In genomic region chr16:8892101-8892575, GRCh38 we compare ENCODE assay signal across 1 cellular context.
TF ChIP-seq lines count a peak whose summit lies in the region.

No MANE protein-coding gene starts in this region.

TF ChIP-seq in GM12878, 131 proteins besides CTCF, POLR2A, EP300 and RAD21 (continued from another document):
- no peak for TF ChIP-seq KDM1A (IDR thresholded peaks at IDR 0.05; ENCODE audit: borderline replicate concordance)
- TF ChIP-seq PAX8 (IDR thresholded peaks at IDR 0.05), result no peak
- peak; percentile 50; the same call in 1 of the 2 replicates for TF ChIP-seq RAD51 (IDR thresholded peaks at IDR 0.05)
- TF ChIP-seq, protein P1, sequence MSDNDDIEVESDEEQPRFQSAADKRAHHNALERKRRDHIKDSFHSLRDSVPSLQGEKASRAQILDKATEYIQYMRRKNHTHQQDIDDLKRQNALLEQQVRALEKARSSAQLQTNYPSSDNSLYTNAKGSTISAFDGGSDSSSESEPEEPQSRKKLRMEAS (IDR thresholded peaks at IDR 0.05; ENCODE audit: low read depth, low read length), result no peak; the same call in 1 of the 2 replicates
- peak; percentile 42 for TF ChIP-seq USF1 (IDR thresholded peaks at IDR 0.05; ENCODE audit: borderline replicate concordance, extremely low read length, insufficient read depth, low read depth, low read length)
- no peak for TF ChIP-seq GATAD2B (conservative IDR thresholded peaks at IDR 0.05; ENCODE audit: low read depth)
- TF ChIP-seq NR2C1 (IDR thresholded peaks at IDR 0.05), result no peak
- TF ChIP-seq FOXK2 (IDR thresholded peaks at IDR 0.05), result no peak
- TF ChIP-seq ZNF687 (IDR thresholded peaks at IDR 0.05), result peak; percentile 37
- 0 out of 2 replicates have a peak, but pooled peaks have one; percentile 31 for TF ChIP-seq BACH1 (IDR thresholded peaks at IDR 0.05; ENCODE audit: borderline replicate concordance)
- no peak for TF ChIP-seq ATF2 (IDR thresholded peaks at IDR 0.05; ENCODE audit: low read length)
- no peak for TF ChIP-seq RB1 (IDR thresholded peaks at IDR 0.05; ENCODE audit: borderline replicate concordance)
- no peak for TF ChIP-seq YY1 (IDR thresholded peaks at IDR 0.05; ENCODE audit: low read depth, low read length)
- no peak for TF ChIP-seq HDAC6 (IDR thresholded peaks at IDR 0.05; ENCODE audit: unreplicated experiment)
- TF ChIP-seq EGR1 (IDR thresholded peaks at IDR 0.05; ENCODE audit: borderline replicate concordance in 1 of 2, low read depth in 2 of 2, low read length in 2 of 2), result peak in 1 of 2 experiments; percentile 39; a peak in 1 of 3 replicates
- TF ChIP-seq POLR2AphosphoS5 (IDR thresholded peaks at IDR 0.05; ENCODE audit: low read length), result peak; percentile 48
- TF ChIP-seq BHLHE40 (IDR thresholded peaks at IDR 0.05; ENCODE audit: borderline replicate concordance in 1 of 2, low read depth in 2 of 2, low read length in 1 of 2), result peak in 1 of 2 experiments; percentile 33; a peak in 2 of 4 replicates
- TF ChIP-seq, protein P2, sequence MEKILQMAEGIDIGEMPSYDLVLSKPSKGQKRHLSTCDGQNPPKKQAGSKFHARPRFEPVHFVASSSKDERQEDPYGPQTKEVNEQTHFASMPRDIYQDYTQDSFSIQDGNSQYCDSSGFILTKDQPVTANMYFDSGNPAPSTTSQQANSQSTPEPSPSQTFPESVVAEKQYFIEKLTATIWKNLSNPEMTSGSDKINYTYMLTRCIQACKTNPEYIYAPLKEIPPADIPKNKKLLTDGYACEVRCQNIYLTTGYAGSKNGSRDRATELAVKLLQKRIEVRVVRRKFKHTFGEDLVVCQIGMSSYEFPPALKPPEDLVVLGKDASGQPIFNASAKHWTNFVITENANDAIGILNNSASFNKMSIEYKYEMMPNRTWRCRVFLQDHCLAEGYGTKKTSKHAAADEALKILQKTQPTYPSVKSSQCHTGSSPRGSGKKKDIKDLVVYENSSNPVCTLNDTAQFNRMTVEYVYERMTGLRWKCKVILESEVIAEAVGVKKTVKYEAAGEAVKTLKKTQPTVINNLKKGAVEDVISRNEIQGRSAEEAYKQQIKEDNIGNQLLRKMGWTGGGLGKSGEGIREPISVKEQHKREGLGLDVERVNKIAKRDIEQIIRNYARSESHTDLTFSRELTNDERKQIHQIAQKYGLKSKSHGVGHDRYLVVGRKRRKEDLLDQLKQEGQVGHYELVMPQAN (conservative IDR thresholded peaks at IDR 0.05), result no peak
- TF ChIP-seq POU2F2 (IDR thresholded peaks at IDR 0.05; ENCODE audit: borderline replicate concordance, low read depth, low read length), result peak; percentile 7; the same call in 1 of the 3 replicates
- TF ChIP-seq ZNF622 (IDR thresholded peaks at IDR 0.05), result no peak
- TF ChIP-seq RBBP5 (conservative IDR thresholded peaks at IDR 0.05), result no peak
- no peak for TF ChIP-seq NRF1 (conservative IDR thresholded peaks at IDR 0.05; ENCODE audit: low read depth, low read length)
- no peak; the same call in 1 of the 2 replicates for TF ChIP-seq MXI1 (IDR thresholded peaks at IDR 0.05; ENCODE audit: low read depth, low read length)
- no peak for TF ChIP-seq ZBTB33 (IDR thresholded peaks at IDR 0.05)
- no peak for TF ChIP-seq EZH2 (IDR thresholded peaks at IDR 0.05; ENCODE audit: borderline replicate concordance, control insufficient read depth, low read depth, low read length)
- no peak for TF ChIP-seq ELK1 (IDR thresholded peaks at IDR 0.05; ENCODE audit: low read depth, low read length)
- TF ChIP-seq ZNF384 (IDR thresholded peaks at IDR 0.05; ENCODE audit: borderline replicate concordance, low read depth, low read length), result no peak
- TF ChIP-seq ZBTB11 (CRISPR knock-in tag; IDR thresholded peaks at IDR 0.05), result no peak
- TF ChIP-seq ATF7 (IDR thresholded peaks at IDR 0.05; ENCODE audit: low read depth), result no peak
- TF ChIP-seq SMC3 (IDR thresholded peaks at IDR 0.05; ENCODE audit: borderline replicate concordance, low read length), result no peak; the same call in 1 of the 2 replicates
- TF ChIP-seq HCFC1 (IDR thresholded peaks at IDR 0.05; ENCODE audit: low read length), result 0 out of 2 replicates have a peak, but pooled peaks have one; percentile 9
- no peak for TF ChIP-seq NFYA (IDR thresholded peaks at IDR 0.05; ENCODE audit: borderline replicate concordance, low read depth, low read length)
- no peak for TF ChIP-seq RELB (IDR thresholded peaks at IDR 0.05; ENCODE audit: low read depth)
- TF ChIP-seq PAX5 (IDR thresholded peaks at IDR 0.05; ENCODE audit: borderline replicate concordance, low read depth, low read length), result peak; percentile 56; the same call in 1 of the 2 replicates
- no peak for TF ChIP-seq NBN (IDR thresholded peaks at IDR 0.05)
- TF ChIP-seq HDGF (IDR thresholded peaks at IDR 0.05), result 0 out of 2 replicates have a peak, but pooled peaks have one; percentile 29
- TF ChIP-seq TCF3 (IDR thresholded peaks at IDR 0.05; ENCODE audit: borderline replicate concordance, insufficient read depth, low read depth, low read length), result no peak
- no peak for TF ChIP-seq PKNOX1 (IDR thresholded peaks at IDR 0.05)
- no peak for TF ChIP-seq IKZF1 (conservative IDR thresholded peaks at IDR 0.05)
- TF ChIP-seq LARP7 (IDR thresholded peaks at IDR 0.05), result no peak
- no peak for TF ChIP-seq ESRRA (IDR thresholded peaks at IDR 0.05; ENCODE audit: low read length)
- no peak for TF ChIP-seq ATF3 (IDR thresholded peaks at IDR 0.05; ENCODE audit: borderline replicate concordance, extremely low read depth, low read depth, low read length)
- no peak for TF ChIP-seq HDAC2 (IDR thresholded peaks at IDR 0.05)
